7 cellular contexts compared by ENCODE assay signal in the genomic region with DNA sequence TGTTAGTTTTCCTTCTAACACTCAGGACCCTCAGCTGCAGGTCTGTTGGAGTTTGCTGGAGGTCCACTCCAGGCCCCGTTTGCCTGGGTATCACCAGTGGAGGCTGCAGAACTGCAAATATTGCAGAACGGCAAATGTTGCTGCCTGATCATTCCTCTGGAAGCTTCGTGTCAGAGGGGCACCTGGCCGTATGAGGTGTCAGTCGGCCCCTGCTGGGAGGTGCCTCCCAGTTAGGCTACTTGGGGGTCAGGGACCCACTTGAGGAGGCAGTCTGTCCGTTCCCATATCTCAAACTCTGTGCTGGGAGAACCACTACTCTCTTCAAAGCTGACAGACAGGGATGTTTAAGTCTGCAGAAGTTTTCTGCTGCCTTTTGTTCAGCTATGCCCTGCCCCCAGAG.
DNase-seq lines count a peak whose midpoint lies in the region; ATAC-seq, FAIRE-seq and TF ChIP-seq lines count a peak whose summit lies in the region.
"Not testable (repeated sequence)": the region's sequence is repeated elsewhere in the genome, so short reads cannot be mapped to it uniquely, and the experiment has no call there.

No MANE protein-coding gene starts in this region.

- not testable (repeated sequence) for H2BK15ac ChIP-seq in H9 (ENCODE audit: low read depth, low read length)

- not testable (repeated sequence) for BruUV-seq in HepG2 (replicated peaks; lab: Mats Ljungman, UMichigan)

- not testable (repeated sequence) for H2BK12ac ChIP-seq in H9 (ENCODE audit: insufficient read length, low read depth, low read length)

- not testable (repeated sequence) for H3K4me1 ChIP-seq in H9 (ENCODE audit: insufficient read depth, low read length); endodermal cell (ENCODE audit: control insufficient read depth, insufficient read depth, low read length)
- H3K4me1 ChIP-seq in HepG2 (ENCODE audit: insufficient read depth, low read length), result peaks cover 22% of the 10 kb centered on the region
- H3K4me1 ChIP-seq in neuron (ENCODE audit: insufficient read depth, low read length), result peaks cover 13% of the 10 kb centered on the region
- peaks cover 15% of the 10 kb centered on the region for H3K4me1 ChIP-seq in smooth muscle cell (ENCODE audit: low read depth)

- not testable (repeated sequence) for H4K20me1 ChIP-seq in H9 (ENCODE audit: control insufficient read depth, insufficient read depth, insufficient read length); HepG2 (ENCODE audit: insufficient read depth, low read length)
- peaks cover 12% of the 10 kb centered on the region for H4K20me1 ChIP-seq in smooth muscle cell (ENCODE audit: low read depth)

- not testable (repeated sequence) for H3K23ac ChIP-seq in H9 (ENCODE audit: insufficient read length, low read depth, low read length)

- H3K79me2 ChIP-seq in H9 (ENCODE audit: insufficient read depth, low read length); HepG2 (ENCODE audit: insufficient read depth, low read length): not testable (repeated sequence)
- peaks cover 29% of the 10 kb centered on the region for H3K79me2 ChIP-seq in smooth muscle cell (ENCODE audit: low read depth)

- in situ Hi-C loops in HepG2 (cut with HindIII; ENCODE audit: extremely low pct_ligation_motif_present, low pct_unique_long_range_greater_than_20kb), result not testable (repeated sequence)

- H3K4me1 Mint-ChIP-seq in H9 (peaks cover 19 to 30% of the 10 kb centered on the region in 2 experiments), WTC11 (peaks cover 24% of the 10 kb centered on the region), endodermal cell (peaks cover 19% of the 10 kb centered on the region), nephron progenitor cell (peaks cover 25% of the 10 kb centered on the region)

- not testable (repeated sequence) for H4K8ac ChIP-seq in H9 (replicated peaks; ENCODE audit: insufficient read length, low read depth, low read length)

- not testable (repeated sequence) for H2BK5ac ChIP-seq in H9 (ENCODE audit: insufficient read length, low read length)

- not testable (repeated sequence) for H3K27me3 ChIP-seq in H9 (ENCODE audit: insufficient read depth, low read length); endodermal cell (ENCODE audit: control insufficient read depth, insufficient read depth, low read length, poor library complexity, severe bottlenecking); HepG2 (ENCODE audit: control insufficient read depth in 1 of 2, insufficient read depth in 2 of 2, low read length in 2 of 2); neuron (ENCODE audit: insufficient read depth, low read length); smooth muscle cell (ENCODE audit: low read depth)

- POLR2A ChIA-PET in WTC11 (lab: Charles Lee), result not testable (repeated sequence)
- POLR2A ChIA-PET in HepG2 (lab: Yijun Ruan, JAX), result interaction anchor here (1.3 to 1.5 kb wide), 2 partner anchors 170 to 260 kb away, joined by 4 to 6 read pairs; no protein-coding TSS in a partner anchor

- H3K27ac Mint-ChIP-seq in H9 (peak overlapping the region in 1 of 3 experiments; percentile 98; a peak in 2 of 7 replicates), endodermal cell (peak overlapping the region; percentile 98)
- H3K27ac Mint-ChIP-seq in WTC11, nephron progenitor cell: not testable (repeated sequence)

- no CpG with 5 or more reads among the region's 6 CpGs for WGBS in H9 (ENCODE audit: extremely low coverage, insufficient read length, low lambda C conversion rate)
- 63 to 84% methylated on average over 5 to 6 of the region's 6 CpGs for WGBS in endodermal cell (ENCODE audit: insufficient coverage in 1 of 2, insufficient read length in 1 of 2), 2 experiments
- 62% methylated on average over 1 of the region's 6 CpGs for WGBS in HepG2 (ENCODE audit: low lambda C conversion rate)
- 64% methylated on average over 6 of the region's 6 CpGs for WGBS in smooth muscle cell (ENCODE audit: low lambda C conversion rate)

- not testable (repeated sequence) for H3K27ac ChIP-seq in H9 (ENCODE audit: insufficient read length, low read depth, low read length); endodermal cell (ENCODE audit: low read depth, low read length); HepG2 (ENCODE audit: extremely low read length, insufficient read depth, low read length)
- H3K27ac ChIP-seq in smooth muscle cell (ENCODE audit: low read depth), result peak overlapping the region; percentile 56

- H3K9me3 ChIP-seq in H9 (ENCODE audit: control insufficient read depth, low read depth, low read length); endodermal cell (ENCODE audit: control insufficient read depth, low read length); HepG2 (ENCODE audit: low read length); neuron (ENCODE audit: low read length); smooth muscle cell (replicated peaks; ENCODE audit: low read depth): not testable (repeated sequence)

- intact Hi-C loops in HepG2 (cut with micrococcal nuclease; ENCODE audit: unreplicated experiment), result not testable (repeated sequence)

- H3K4me2 ChIP-seq in H9 (ENCODE audit: insufficient read depth, insufficient read length, low read length), result not testable (repeated sequence)
- H3K4me2 ChIP-seq in HepG2 (ENCODE audit: low read depth, low read length), result peak overlapping the region; percentile 41
- peak overlapping the region; percentile 85 for H3K4me2 ChIP-seq in smooth muscle cell

- H3K27me3 Mint-ChIP-seq in H9 (ENCODE audit: low read depth), result peaks cover 11% of the 10 kb centered on the region
- not testable (repeated sequence) for H3K27me3 Mint-ChIP-seq in WTC11 (ENCODE audit: low read depth); endodermal cell (ENCODE audit: insufficient read depth); nephron progenitor cell (ENCODE audit: low read depth, poor library complexity)

- not testable (repeated sequence) for FAIRE-seq in HepG2 (lab: Jason Lieb, UNC)

- not testable (repeated sequence) for H4K91ac ChIP-seq in H9 (ENCODE audit: insufficient read length, low read depth, low read length)

- not testable (repeated sequence) for H2AK5ac ChIP-seq in H9 (ENCODE audit: insufficient read length, low read length)

- peaks cover 4 to 14% of the 10 kb centered on the region in 2 experiments for H3K9me3 Mint-ChIP-seq in H9
- not testable (repeated sequence) for H3K9me3 Mint-ChIP-seq in WTC11
- H3K9me3 Mint-ChIP-seq in endodermal cell, result peaks cover 28% of the 10 kb centered on the region
- peaks cover 62% of the 10 kb centered on the region for H3K9me3 Mint-ChIP-seq in nephron progenitor cell

- not testable (repeated sequence) for H3K4me3 ChIP-seq in endodermal cell (ENCODE audit: low read length); HepG2 (replicated peaks in 1 of 3; ENCODE audit: insufficient read depth in 1 of 3, low read depth in 2 of 3, low read length in 3 of 3)
- peak overlapping the region; percentile 69 for H3K4me3 ChIP-seq in neuron (ENCODE audit: low read length)
- H3K4me3 ChIP-seq in smooth muscle cell, result peak overlapping the region; percentile 59

- H3K4me3 Mint-ChIP-seq in H9, result peak overlapping the region; percentile 82 to 93; a peak in 4 of 5 replicates
- peak overlapping the region; percentile 69 for H3K4me3 Mint-ChIP-seq in WTC11
- H3K4me3 Mint-ChIP-seq in endodermal cell, result peak overlapping the region; percentile 91
- H3K4me3 Mint-ChIP-seq in nephron progenitor cell, result peak overlapping the region; percentile 87

- H3K18ac ChIP-seq in H9 (ENCODE audit: insufficient read length, low read depth, low read length), result not testable (repeated sequence)

- H3K36me3 ChIP-seq in endodermal cell (ENCODE audit: control insufficient read depth, insufficient read depth, low read length); HepG2 (replicated peaks in 1 of 2; ENCODE audit: control insufficient read depth in 1 of 2, insufficient read depth in 2 of 2, low read length in 2 of 2); neuron (ENCODE audit: insufficient read depth, low read length); smooth muscle cell (ENCODE audit: low read depth): not testable (repeated sequence)

- not testable (repeated sequence) for H3K23me2 ChIP-seq in H9 (ENCODE audit: insufficient read length, low read depth, low read length, poor library complexity, severe bottlenecking)

- TF ChIP-seq RAD21 in HepG2 (CRISPR knock-in tag; IDR thresholded peaks at IDR 0.05), result not testable (repeated sequence)

- not testable (repeated sequence) for H3K14ac ChIP-seq in H9 (ENCODE audit: insufficient read depth, low read length)

- H3K56ac ChIP-seq in H9 (ENCODE audit: insufficient read length, low read depth, low read length), result not testable (repeated sequence)

- peak; percentile 31 for DNase-seq in H9
- peak; percentile 16 for DNase-seq in WTC11 (ENCODE audit: low spot score)
- DNase-seq in endodermal cell, result peak; percentile 59
- DNase-seq in HepG2 (ENCODE audit: low spot score); nephron progenitor cell; smooth muscle cell (lab: John Stamatoyannopoulos, UW; ENCODE audit: unreplicated experiment): not testable (repeated sequence)

- not testable (repeated sequence) for ATAC-seq in WTC11, HepG2

- peaks cover 3 to 21% (median 12%) of the 10 kb centered on the region in 3 experiments; a peak in 6 of 7 replicates for H3K36me3 Mint-ChIP-seq in H9 (ENCODE audit: insufficient read depth in 1 of 3, low read depth in 3 of 3)
- H3K36me3 Mint-ChIP-seq in WTC11, result not testable (repeated sequence)
- H3K36me3 Mint-ChIP-seq in endodermal cell (ENCODE audit: low read depth), result peaks cover 13% of the 10 kb centered on the region
- peaks cover 54% of the 10 kb centered on the region for H3K36me3 Mint-ChIP-seq in nephron progenitor cell (ENCODE audit: low read depth)

- not testable (repeated sequence) for TF ChIP-seq EP300 in HepG2 (IDR thresholded peaks at IDR 0.05; ENCODE audit: low read depth in 2 of 2, low read length in 2 of 2); HepG2 (CRISPR knock-in tag; IDR thresholded peaks at IDR 0.05; ENCODE audit: borderline replicate concordance)

- not testable (repeated sequence) for H2AFZ ChIP-seq in H9 (ENCODE audit: low read length); HepG2 (ENCODE audit: low read length)
- H2AFZ ChIP-seq in neuron (ENCODE audit: low read depth, low read length), result peak overlapping the region; percentile 62
- peak overlapping the region; percentile 56 for H2AFZ ChIP-seq in smooth muscle cell (ENCODE audit: low read depth)

- CTCF ChIA-PET in WTC11 (lab: Charles Lee), result interaction anchor here (2.2 kb wide), 1 partner anchor 173 kb away, joined by 6 read pairs; no protein-coding TSS in a partner anchor
- CTCF ChIA-PET in HepG2 (lab: Yijun Ruan, JAX; ENCODE audit: low intra/inter-chr PET ratio, low total read pairs), result not testable (repeated sequence)

- H3F3A ChIP-seq in smooth muscle cell (ENCODE audit: low read depth), result not testable (repeated sequence)

- not testable (repeated sequence) for H2BK120ac ChIP-seq in H9 (ENCODE audit: low read depth, low read length, poor library complexity, severe bottlenecking)

- H3K4ac ChIP-seq in H9 (ENCODE audit: low read depth, low read length), result not testable (repeated sequence)

- not testable (repeated sequence) for TF ChIP-seq POLR2A in HepG2 (IDR thresholded peaks at IDR 0.05; ENCODE audit: insufficient read depth in 1 of 2, low read depth in 2 of 2, low read length in 2 of 2)

- H2BK20ac ChIP-seq in H9 (ENCODE audit: low read depth, low read length, poor library complexity, severe bottlenecking), result not testable (repeated sequence)

- H3T11ph ChIP-seq in H9 (ENCODE audit: low read length), result not testable (repeated sequence)

- TF ChIP-seq CTCF in H9 (conservative IDR thresholded peaks at IDR 0.05); WTC11 (IDR thresholded peaks at IDR 0.05); endodermal cell (conservative IDR thresholded peaks at IDR 0.05); HepG2 (CRISPR knock-in tag; IDR thresholded peaks at IDR 0.05); nephron progenitor cell (IDR thresholded peaks at IDR 0.05); smooth muscle cell (IDR thresholded peaks at IDR 0.05; ENCODE audit: borderline replicate concordance, insufficient read depth, poor library complexity, severe bottlenecking): not testable (repeated sequence)

- H3K9ac ChIP-seq in H9 (ENCODE audit: extremely low read depth, insufficient read length, low read length); endodermal cell (ENCODE audit: extremely low read depth, low read length, poor library complexity, severe bottlenecking); HepG2 (ENCODE audit: insufficient read depth, low read depth, low read length); smooth muscle cell (ENCODE audit: low read depth): not testable (repeated sequence)

- not testable (repeated sequence) for H3K79me1 ChIP-seq in H9 (ENCODE audit: insufficient read depth, low read depth, low read length, poor library complexity, severe bottlenecking)

- not testable (repeated sequence) for H4K5ac ChIP-seq in H9 (ENCODE audit: insufficient read length, low read depth, low read length)
